ENCODE assay signal across 8 cellular contexts in genomic region chr7:19116121-19117080, GRCh38. TPM values are rescaled to one million over a fixed set of nuclear protein-coding genes. Genes with fewer than 3 reads are reported as not detected.
DNase-seq lines count a peak whose midpoint lies in the region; ATAC-seq and TF ChIP-seq lines count a peak whose summit lies in the region.

No MANE protein-coding gene starts in this region.

- peaks cover 0 to 4% (median 2%) of the 10 kb centered on the region in 3 donors for H3K4me1 Mint-ChIP-seq in CD8-positive, alpha-beta memory T cell

- peaks cover 43 to 68% of the 10 kb centered on the region in 2 donors for H3K27me3 Mint-ChIP-seq in CD8-positive, alpha-beta memory T cell

- H3K9me3 Mint-ChIP-seq in CD8-positive, alpha-beta memory T cell = peaks cover 0 to 18% (median 6%) of the 10 kb centered on the region in 5 donors

- no peak for ATAC-seq in HG02571 (IDR thresholded peaks at IDR 0.05; ENCODE audit: unreplicated experiment)

- no peak overlapping the region for H3K4me3 ChIP-seq in CD8-positive, alpha-beta memory T cell (ENCODE audit: low read length)
- H3K4me3 ChIP-seq in H7 (ENCODE audit: insufficient read depth, low read depth, low read length) (peak overlapping the region; percentile 56), Peyer's patch (peak overlapping the region; percentile 24 to 52 (median 48)), epithelial cell of proximal tubule (ENCODE audit: low read depth, low read length) (peak overlapping the region; percentile 40), neural cell (ENCODE audit: low read length) (peak overlapping the region; percentile 66)

- TF ChIP-seq RAD21 in neural cell (conservative IDR thresholded peaks at IDR 0.05) = no peak

- H4K20me1 ChIP-seq in neural cell (ENCODE audit: insufficient read depth) = no peaks in the 10 kb centered on the region

- peak overlapping the region in 4 of 7 donors; percentile 9 to 73 (median 26) for H3K4me3 Mint-ChIP-seq in CD8-positive, alpha-beta memory T cell

- H3K4me2 ChIP-seq in neural cell (ENCODE audit: low read length) = peak overlapping the region; percentile 36

- TF ChIP-seq POLR2A in Peyer's patch (IDR thresholded peaks at IDR 0.05) = no peak

- H3F3A ChIP-seq in neural cell (ENCODE audit: insufficient read depth, low read length, poor library complexity, severe bottlenecking) = no peaks in the 10 kb centered on the region

- TF ChIP-seq EP300 in neural cell (conservative IDR thresholded peaks at IDR 0.05; ENCODE audit: poor library complexity, severe bottlenecking) = no peak

- no peaks in the 10 kb centered on the region for H3K36me3 ChIP-seq in CD8-positive, alpha-beta memory T cell (ENCODE audit: insufficient read depth, low read length)
- H3K36me3 ChIP-seq in H7 (replicated peaks; ENCODE audit: control insufficient read depth, insufficient read depth, low read length) = no peaks in the 10 kb centered on the region
- H3K36me3 ChIP-seq in Peyer's patch = no peaks in the 10 kb centered on the region
- no peaks in the 10 kb centered on the region for H3K36me3 ChIP-seq in neural cell (ENCODE audit: insufficient read depth, low read length)

- no peaks in the 10 kb centered on the region for H3K4me1 ChIP-seq in CD8-positive, alpha-beta memory T cell (ENCODE audit: insufficient read depth, low read length)
- H3K4me1 ChIP-seq in Peyer's patch = peaks cover 0 to 21% (median 0%) of the 10 kb centered on the region in 4 donors

- H3K9ac ChIP-seq in neural cell (ENCODE audit: low read length) = no peak overlapping the region

- TF ChIP-seq CTCF in Peyer's patch (IDR thresholded peaks at IDR 0.05) = no peak
- no peak for TF ChIP-seq CTCF in epithelial cell of proximal tubule (conservative IDR thresholded peaks at IDR 0.05; ENCODE audit: low read depth, low read length)
- no peak for TF ChIP-seq CTCF in neural cell (IDR thresholded peaks at IDR 0.05; ENCODE audit: poor library complexity, severe bottlenecking)

- CTCF ChIA-PET in CD8-positive, alpha-beta memory T cell (lab: Charles Lee) = no interaction called here

- POLR2A ChIA-PET in CD8-positive, alpha-beta memory T cell (lab: Charles Lee) = no interaction called here

- H3K27ac Mint-ChIP-seq in CD8-positive, alpha-beta memory T cell = no peak overlapping the region

- no peak overlapping the region for H2AFZ ChIP-seq in neural cell (ENCODE audit: low read depth, low read length)

- H3K27ac ChIP-seq in CD8-positive, alpha-beta memory T cell (ENCODE audit: low read depth, low read length) = no peak overlapping the region
- H3K27ac ChIP-seq in Peyer's patch = no peak overlapping the region
- H3K27ac ChIP-seq in neural cell (ENCODE audit: low read length) = no peak overlapping the region

- DNase-seq in CD8-positive, alpha-beta memory T cell = no peak
- DNase-seq in H7 (peak; percentile 78), Peyer's patch (no peak), epithelial cell of proximal tubule (ENCODE audit: low read depth) (no peak), putamen (ENCODE audit: low spot score) (no peak), NCI-H1694 (lab: John Stamatoyannopoulos, UW) (no peak)

- no peaks in the 10 kb centered on the region for H3K36me3 Mint-ChIP-seq in CD8-positive, alpha-beta memory T cell

- no peaks in the 10 kb centered on the region for H3K9me2 ChIP-seq in neural cell (ENCODE audit: insufficient read depth, low read length)

- peaks cover 3% of the 10 kb centered on the region for H3K27me3 ChIP-seq in CD8-positive, alpha-beta memory T cell (ENCODE audit: insufficient read depth, low read length, poor library complexity, severe bottlenecking)
- peaks cover 98% of the 10 kb centered on the region for H3K27me3 ChIP-seq in H7 (ENCODE audit: control insufficient read depth, insufficient read depth, low read length)
- H3K27me3 ChIP-seq in Peyer's patch = peaks cover 0 to 12% of the 10 kb centered on the region in 2 donors
- peaks cover 98% of the 10 kb centered on the region for H3K27me3 ChIP-seq in neural cell (ENCODE audit: insufficient read depth, low read depth, low read length)

- H3K79me2 ChIP-seq in neural cell (replicated peaks; ENCODE audit: insufficient read depth, low read length) = no peaks in the 10 kb centered on the region

- H3K9me3 ChIP-seq in CD8-positive, alpha-beta memory T cell (ENCODE audit: low read length) = no peaks in the 10 kb centered on the region
- H3K9me3 ChIP-seq in Peyer's patch (no peaks in the 10 kb centered on the region), neural cell (ENCODE audit: low read length) (no peaks in the 10 kb centered on the region)

TF ChIP-seq in neural cell, 6 proteins besides CTCF, POLR2A, EP300 and RAD21:
- TF ChIP-seq TAF1 (IDR thresholded peaks at IDR 0.05; ENCODE audit: low read depth) (no peak), REST (IDR thresholded peaks at IDR 0.05; ENCODE audit: borderline replicate concordance) (no peak), MXI1 (conservative IDR thresholded peaks at IDR 0.05; ENCODE audit: poor library complexity, severe bottlenecking) (no peak), SMC3 (conservative IDR thresholded peaks at IDR 0.05; ENCODE audit: poor library complexity) (no peak), POLR2AphosphoS5 (IDR thresholded peaks at IDR 0.05) (peak; percentile 35), EZH2 (IDR thresholded peaks at IDR 0.05; ENCODE audit: borderline replicate concordance, insufficient read depth, low read length, poor library complexity, severe bottlenecking) (peak; percentile 91)

RNA-seq across cellular contexts. Expression of gene TWIST1, which starts 1.0 kb away (rescaled TPM):
- total RNA-seq in CD8-positive, alpha-beta memory T cell = under 1 TPM in 1 of 2 experiments, not detected in 1; 0.18 TPM
- not detected for polyA plus RNA-seq in CD8-positive, alpha-beta memory T cell
- total RNA-seq in H7 (2014; rRNA removed; shearing (Covaris generic)) = 0.18 and 2.3 TPM in 2 replicates
- 1 to 10 TPM in 2 of 4 donors, not detected in 2; 1.1 to 2.5 TPM for total RNA-seq in Peyer's patch
- 0.22 TPM in 1 of 2 replicates, not detected in the other for total RNA-seq in epithelial cell of proximal tubule
- polyA plus RNA-seq in neural cell = not detected in 2 replicates
- not detected in 2 replicates for polyA minus RNA-seq in neural cell

RNA-seq across cellular contexts. Expression of gene FERD3L, which starts 28.8 kb away (rescaled TPM):
- total RNA-seq in CD8-positive, alpha-beta memory T cell = not detected
- polyA plus RNA-seq in CD8-positive, alpha-beta memory T cell = not detected
- total RNA-seq in H7 (2014; rRNA removed; shearing (Covaris generic)) = not detected in 2 replicates
- total RNA-seq in Peyer's patch (not detected), epithelial cell of proximal tubule (not detected in 2 replicates)
- polyA plus RNA-seq in neural cell = not detected in 2 replicates
- polyA minus RNA-seq in neural cell = not detected in 2 replicates
